ENCODE assay signal across 12 cellular contexts in the genomic region with DNA sequence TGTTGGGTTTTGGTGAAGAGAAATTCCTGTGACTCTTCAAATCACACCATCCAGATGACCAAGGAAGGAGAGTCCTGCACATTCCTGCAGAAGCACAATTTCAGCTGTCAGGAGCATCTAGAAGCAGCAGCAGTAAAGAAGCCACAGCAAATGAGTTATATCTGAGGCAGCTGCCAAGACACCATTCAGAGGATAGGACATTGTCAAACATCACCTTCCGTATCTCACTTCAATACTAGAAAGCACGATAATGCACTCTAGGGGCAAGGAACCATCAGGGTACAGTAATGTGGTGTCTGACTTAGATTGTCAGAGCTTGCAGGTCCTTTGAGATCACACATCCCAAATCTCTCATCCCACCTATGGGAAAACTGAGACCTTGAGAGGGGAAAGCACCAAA.
DNase-seq lines count a peak whose midpoint lies in the region; ATAC-seq and TF ChIP-seq lines count a peak whose summit lies in the region.
"Had no signal": no experiment of that assay in that cellular context is flagged by ENCODE, and none has a peak within 500 bp of the region (broad histone marks: within the 10 kb centered on the region; RNA-seq: fewer than 3 reads in every experiment).

No MANE protein-coding gene starts in this region.

- whole genome bisulfite sequencing in esophagus muscularis mucosa = 46% methylated on average over 2 of the region's 2 CpGs
- 34% methylated on average over 2 of the region's 2 CpGs for WGBS in right cardiac atrium

- intact Hi-C loops in esophagus muscularis mucosa (cut with DNase I) = loop anchor here (10.0 kb wide), 1 partner anchor 131 kb away; a partner anchor contains a TSS
- intact Hi-C loops in right cardiac atrium (cut with DNase I) = no loop called here

- no peaks in the 10 kb centered on the region for H3K36me3 ChIP-seq in esophagus muscularis mucosa
- H3K36me3 ChIP-seq: BLaER1 had no signal

- DNase-seq in NCI-H69 (lab: John Stamatoyannopoulos, UW) (peak; percentile 9), esophagus muscularis mucosa (ENCODE audit: extremely low spot score) (no peak), right cardiac atrium (no peak), LoVo (ENCODE audit: low spot score) (no peak), NCI-H2081 (lab: John Stamatoyannopoulos, UW) (no peak)
- DNase-seq: GF-D8, HCEC 1CT, HFFc6 had no signal

- H3K4me1 ChIP-seq in esophagus muscularis mucosa (peaks cover 0 to 80% (median 35%) of the 10 kb centered on the region in 4 donors), right cardiac atrium (ENCODE audit: control insufficient read depth, insufficient read depth, low read length) (no peaks in the 10 kb centered on the region)

- no peaks in the 10 kb centered on the region for H3K27me3 ChIP-seq in esophagus muscularis mucosa
- H3K27me3 ChIP-seq in right cardiac atrium (ENCODE audit: control insufficient read depth, insufficient read depth) = no peaks in the 10 kb centered on the region

- H3K9me3 ChIP-seq in esophagus muscularis mucosa = no peaks in the 10 kb centered on the region
- no peaks in the 10 kb centered on the region for H3K9me3 ChIP-seq in right cardiac atrium (ENCODE audit: control insufficient read depth, low read length)
- H3K9me3 ChIP-seq: A549, BLaER1 had no signal

- H3K4me3 ChIP-seq in esophagus muscularis mucosa = no peak overlapping the region
- no peak overlapping the region for H3K4me3 ChIP-seq in right cardiac atrium (ENCODE audit: low read length)
- H3K4me3 ChIP-seq: A549, BLaER1 had no signal

- ATAC-seq in right cardiac atrium (peak; percentile 62 to 80), HG03457 (IDR thresholded peaks at IDR 0.05; ENCODE audit: unreplicated experiment) (no peak)
- ATAC-seq: A549 had no signal

- TF ChIP-seq CTCF in esophagus muscularis mucosa (IDR thresholded peaks at IDR 0.05) = no peak

- H3K27ac ChIP-seq in esophagus muscularis mucosa (replicated peaks in 1 of 4) (peak overlapping the region; percentile 59 to 69 (median 64)), right cardiac atrium (ENCODE audit: low read length) (no peak overlapping the region)
- H3K27ac ChIP-seq: BLaER1, HL-60 had no signal

- TF ChIP-seq POLR2A in esophagus muscularis mucosa (IDR thresholded peaks at IDR 0.05; ENCODE audit: low read depth) = no peak

- no peak for TF ChIP-seq EP300 in esophagus muscularis mucosa (IDR thresholded peaks at IDR 0.05)
